Comparison of ENCODE assay signal across 17 cellular contexts in the genomic region with DNA sequence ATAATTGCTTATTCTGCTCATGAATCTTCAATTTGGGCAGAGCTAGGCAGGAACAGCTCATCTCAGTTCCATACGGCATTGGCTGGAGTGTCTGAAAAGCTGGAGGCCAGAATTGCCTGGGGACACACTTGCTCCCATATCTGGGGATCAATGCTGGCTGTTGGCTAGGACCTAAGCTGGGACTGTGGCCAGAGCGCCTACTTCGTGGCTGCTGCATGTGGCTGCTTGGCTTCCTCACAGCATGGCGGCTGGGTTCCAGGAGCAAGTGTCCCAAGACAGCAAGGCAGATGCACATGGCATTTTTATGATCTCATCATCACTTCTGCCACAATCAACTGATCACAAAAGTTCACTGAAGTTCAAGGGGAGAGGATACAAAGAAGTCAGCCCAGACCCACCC.
"Had no signal": no experiment of that assay in that cellular context is flagged by ENCODE, and none has a peak within 500 bp of the region (broad histone marks: within the 10 kb centered on the region; RNA-seq: fewer than 3 reads in every experiment).

No MANE protein-coding gene starts in this region.

- H3K36me3 ChIP-seq: gastroesophageal sphincter, ovary, right atrium auricular region, sigmoid colon had no signal

- DNase-seq: dorsolateral prefrontal cortex; effector CD8-positive, alpha-beta T cell; foreskin fibroblast; glutamatergic neuron; left colon; naive thymus-derived CD4-positive, alpha-beta T cell; nephron progenitor cell; nucleus accumbens; ovary; sigmoid colon; stimulated activated CD4-positive, alpha-beta T cell treated with anti-CD3 and anti-CD28 coated beads, Interleukin-2, amount 100 ng/mL, for 24 hours; stimulated activated naive CD4-positive, alpha-beta T cell treated with Interleukin-2 at 50 U/mL for 16 hours; trophoblast cell had no signal

- H3K4me3 ChIP-seq: coronary artery, dorsolateral prefrontal cortex, gastroesophageal sphincter, ovary, right atrium auricular region, sigmoid colon, skin epidermis had no signal

- H3K27me3 ChIP-seq: dorsolateral prefrontal cortex, ovary had no signal

- H3K27ac ChIP-seq: coronary artery, dorsolateral prefrontal cortex, gastroesophageal sphincter, ovary, right atrium auricular region, sigmoid colon had no signal

- H3K9me3 ChIP-seq: gastroesophageal sphincter, ovary, sigmoid colon had no signal
